Comparison of ENCODE assay signal across 11 cellular contexts in genomic region chr2:36414307-36414706, GRCh38.
"Had no signal": no experiment of that assay in that cellular context is flagged by ENCODE, and none has a peak within 500 bp of the region (broad histone marks: within the 10 kb centered on the region; RNA-seq: fewer than 3 reads in every experiment).

No MANE protein-coding gene starts in this region.

- H3K27ac Mint-ChIP-seq: activated CD4-positive, alpha-beta T cell treated with anti-CD3 and anti-CD28 coated beads for 36 hours; activated CD8-positive, alpha-beta T cell treated with anti-CD3 and anti-CD28 coated beads, Interleukin-2, amount 10 ng/mL, durations not matched to agents 7 days and 5 days; natural killer cell treated with Interleukin-12 subunit alpha and Interleukin-12 subunit beta and Interleukin-15 and Interleukin-18, amount 100 ng/mL, for 72 hours had no signal

- H3K36me3 ChIP-seq: transverse colon had no signal

- H3K4me3 ChIP-seq: transverse colon had no signal

- H3K27me3 Mint-ChIP-seq: activated CD4-positive, alpha-beta T cell treated with anti-CD3 and anti-CD28 coated beads for 36 hours; natural killer cell treated with Interleukin-12 subunit alpha and Interleukin-12 subunit beta and Interleukin-15 and Interleukin-18, amount 100 ng/mL, for 72 hours had no signal

- H3K27me3 ChIP-seq: transverse colon had no signal

- H3K27ac ChIP-seq: transverse colon had no signal

- DNase-seq: activated CD4-positive, alpha-beta T cell treated with anti-CD3 and anti-CD28 coated beads for 36 hours; activated CD8-positive, alpha-beta memory T cell treated with anti-CD3 and anti-CD28 coated beads, Interleukin-2, amount 50 U/mL, for 48 hours; activated CD8-positive, alpha-beta T cell treated with anti-CD3 and anti-CD28 coated beads, Interleukin-2, amount 10 ng/mL, durations not matched to agents 7 days and 5 days; central memory CD4-positive, alpha-beta T cell; dermis blood vessel endothelial cell; foreskin fibroblast; head of caudate nucleus; left colon; T-helper 9 cell; transverse colon had no signal

- H3K4me1 Mint-ChIP-seq: activated CD4-positive, alpha-beta T cell treated with anti-CD3 and anti-CD28 coated beads for 36 hours had no signal

- H3K36me3 Mint-ChIP-seq: natural killer cell treated with Interleukin-12 subunit alpha and Interleukin-12 subunit beta and Interleukin-15 and Interleukin-18, amount 100 ng/mL, for 72 hours had no signal

- H3K9me3 ChIP-seq: transverse colon had no signal

- H3K4me3 Mint-ChIP-seq: activated CD4-positive, alpha-beta T cell treated with anti-CD3 and anti-CD28 coated beads for 36 hours; activated CD8-positive, alpha-beta T cell treated with anti-CD3 and anti-CD28 coated beads, Interleukin-2, amount 10 ng/mL, durations not matched to agents 7 days and 5 days; natural killer cell treated with Interleukin-12 subunit alpha and Interleukin-12 subunit beta and Interleukin-15 and Interleukin-18, amount 100 ng/mL, for 72 hours had no signal

- H3K9me3 Mint-ChIP-seq: natural killer cell treated with Interleukin-12 subunit alpha and Interleukin-12 subunit beta and Interleukin-15 and Interleukin-18, amount 100 ng/mL, for 72 hours had no signal
